1 cellular context compared by ENCODE assay signal in the genomic region with DNA sequence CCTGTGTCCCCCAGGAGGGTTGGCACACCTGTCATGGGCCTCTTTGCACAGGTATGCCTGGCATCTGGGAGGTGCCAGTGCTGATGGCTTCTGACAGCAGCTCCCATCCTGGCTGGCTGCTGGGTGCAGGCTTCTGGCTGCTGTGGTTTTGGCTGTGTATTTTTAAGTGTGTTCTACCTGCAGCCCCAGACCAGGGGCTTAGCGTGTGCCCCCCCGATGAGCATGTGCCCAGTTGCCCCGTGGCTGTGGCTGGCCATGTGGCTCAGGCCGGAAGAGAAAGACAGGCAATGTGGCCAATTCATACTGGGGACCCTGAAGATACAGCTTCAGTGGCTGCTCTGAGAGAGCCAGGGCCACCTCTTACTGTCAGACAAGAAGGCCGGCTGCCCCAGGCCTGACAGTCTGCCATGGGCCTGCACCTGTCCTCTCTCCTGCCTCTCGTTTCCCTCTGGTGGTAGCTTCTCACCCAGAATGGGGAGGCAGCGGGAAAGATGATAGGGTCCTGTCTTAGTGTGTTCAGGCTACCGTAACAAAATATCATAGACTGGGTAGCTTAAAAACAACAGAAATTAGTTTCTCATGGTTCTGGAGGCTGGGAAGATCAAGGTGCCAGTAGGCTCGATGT.
TF ChIP-seq lines count a peak whose summit lies in the region.

No MANE protein-coding gene starts in this region.

TF ChIP-seq in GM23338, 12 proteins besides CTCF, POLR2A, EP300 and RAD21 (continued from another document):
- TF ChIP-seq, protein P1, sequence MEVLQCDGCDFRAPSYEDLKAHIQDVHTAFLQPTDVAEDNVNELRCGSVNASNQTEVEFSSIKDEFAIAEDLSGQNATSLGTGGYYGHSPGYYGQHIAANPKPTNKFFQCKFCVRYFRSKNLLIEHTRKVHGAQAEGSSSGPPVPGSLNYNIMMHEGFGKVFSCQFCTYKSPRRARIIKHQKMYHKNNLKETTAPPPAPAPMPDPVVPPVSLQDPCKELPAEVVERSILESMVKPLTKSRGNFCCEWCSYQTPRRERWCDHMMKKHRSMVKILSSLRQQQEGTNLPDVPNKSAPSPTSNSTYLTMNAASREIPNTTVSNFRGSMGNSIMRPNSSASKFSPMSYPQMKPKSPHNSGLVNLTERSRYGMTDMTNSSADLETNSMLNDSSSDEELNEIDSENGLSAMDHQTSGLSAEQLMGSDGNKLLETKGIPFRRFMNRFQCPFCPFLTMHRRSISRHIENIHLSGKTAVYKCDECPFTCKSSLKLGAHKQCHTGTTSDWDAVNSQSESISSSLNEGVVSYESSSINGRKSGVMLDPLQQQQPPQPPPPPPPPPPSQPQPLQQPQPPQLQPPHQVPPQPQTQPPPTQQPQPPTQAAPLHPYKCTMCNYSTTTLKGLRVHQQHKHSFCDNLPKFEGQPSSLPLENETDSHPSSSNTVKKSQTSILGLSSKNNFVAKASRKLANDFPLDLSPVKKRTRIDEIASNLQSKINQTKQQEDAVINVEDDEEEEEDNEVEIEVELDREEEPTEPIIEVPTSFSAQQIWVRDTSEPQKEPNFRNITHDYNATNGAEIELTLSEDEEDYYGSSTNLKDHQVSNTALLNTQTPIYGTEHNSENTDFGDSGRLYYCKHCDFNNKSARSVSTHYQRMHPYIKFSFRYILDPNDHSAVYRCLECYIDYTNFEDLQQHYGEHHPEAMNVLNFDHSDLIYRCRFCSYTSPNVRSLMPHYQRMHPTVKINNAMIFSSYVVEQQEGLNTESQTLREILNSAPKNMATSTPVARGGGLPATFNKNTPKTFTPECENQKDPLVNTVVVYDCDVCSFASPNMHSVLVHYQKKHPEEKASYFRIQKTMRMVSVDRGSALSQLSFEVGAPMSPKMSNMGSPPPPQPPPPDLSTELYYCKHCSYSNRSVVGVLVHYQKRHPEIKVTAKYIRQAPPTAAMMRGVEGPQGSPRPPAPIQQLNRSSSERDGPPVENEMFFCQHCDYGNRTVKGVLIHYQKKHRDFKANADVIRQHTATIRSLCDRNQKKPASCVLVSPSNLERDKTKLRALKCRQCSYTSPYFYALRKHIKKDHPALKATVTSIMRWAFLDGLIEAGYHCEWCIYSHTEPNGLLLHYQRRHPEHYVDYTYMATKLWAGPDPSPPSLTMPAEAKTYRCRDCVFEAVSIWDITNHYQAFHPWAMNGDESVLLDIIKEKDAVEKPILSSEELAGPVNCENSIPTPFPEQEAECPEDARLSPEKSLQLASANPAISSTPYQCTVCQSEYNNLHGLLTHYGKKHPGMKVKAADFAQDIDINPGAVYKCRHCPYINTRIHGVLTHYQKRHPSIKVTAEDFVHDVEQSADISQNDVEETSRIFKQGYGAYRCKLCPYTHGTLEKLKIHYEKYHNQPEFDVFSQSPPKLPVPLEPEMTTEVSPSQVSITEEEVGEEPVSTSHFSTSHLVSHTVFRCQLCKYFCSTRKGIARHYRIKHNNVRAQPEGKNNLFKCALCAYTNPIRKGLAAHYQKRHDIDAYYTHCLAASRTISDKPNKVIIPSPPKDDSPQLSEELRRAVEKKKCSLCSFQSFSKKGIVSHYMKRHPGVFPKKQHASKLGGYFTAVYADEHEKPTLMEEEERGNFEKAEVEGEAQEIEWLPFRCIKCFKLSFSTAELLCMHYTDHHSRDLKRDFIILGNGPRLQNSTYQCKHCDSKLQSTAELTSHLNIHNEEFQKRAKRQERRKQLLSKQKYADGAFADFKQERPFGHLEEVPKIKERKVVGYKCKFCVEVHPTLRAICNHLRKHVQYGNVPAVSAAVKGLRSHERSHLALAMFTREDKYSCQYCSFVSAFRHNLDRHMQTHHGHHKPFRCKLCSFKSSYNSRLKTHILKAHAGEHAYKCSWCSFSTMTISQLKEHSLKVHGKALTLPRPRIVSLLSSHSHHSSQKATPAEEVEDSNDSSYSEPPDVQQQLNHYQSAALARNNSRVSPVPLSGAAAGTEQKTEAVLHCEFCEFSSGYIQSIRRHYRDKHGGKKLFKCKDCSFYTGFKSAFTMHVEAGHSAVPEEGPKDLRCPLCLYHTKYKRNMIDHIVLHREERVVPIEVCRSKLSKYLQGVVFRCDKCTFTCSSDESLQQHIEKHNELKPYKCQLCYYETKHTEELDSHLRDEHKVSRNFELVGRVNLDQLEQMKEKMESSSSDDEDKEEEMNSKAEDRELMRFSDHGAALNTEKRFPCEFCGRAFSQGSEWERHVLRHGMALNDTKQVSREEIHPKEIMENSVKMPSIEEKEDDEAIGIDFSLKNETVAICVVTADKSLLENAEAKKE (CRISPR knock-in tag; IDR thresholded peaks at IDR 0.05), result no peak
